In the genomic region with DNA sequence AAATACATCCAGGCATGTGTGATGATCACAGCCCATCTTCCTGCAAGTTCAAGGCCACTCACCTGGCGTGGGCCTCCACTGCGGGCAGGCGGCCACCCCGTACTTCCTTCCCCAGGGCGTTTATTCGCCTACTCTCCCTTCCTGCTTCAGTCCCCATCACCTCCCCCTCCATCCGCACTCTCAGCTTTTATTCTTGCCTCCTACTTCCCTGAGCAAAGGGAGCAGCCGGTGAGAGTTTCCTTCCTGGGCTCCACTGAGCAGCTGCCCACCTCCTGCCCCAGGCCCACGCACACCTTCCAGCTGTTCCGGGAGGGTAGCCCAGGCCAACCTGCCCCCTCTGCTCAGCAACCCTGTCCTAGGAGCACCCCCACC, we compare ENCODE assay signal across 10 cellular contexts. TPM values are rescaled to one million over a fixed set of nuclear protein-coding genes. Genes with fewer than 3 reads are reported as not detected.
"Had no signal": no experiment of that assay in that cellular context is flagged by ENCODE, and none has a peak within 500 bp of the region (broad histone marks: within the 10 kb centered on the region; RNA-seq: fewer than 3 reads in every experiment).

No MANE protein-coding gene starts in this region.

- H3K4me3 ChIP-seq: ascending aorta, esophagus squamous epithelium, left lung, pancreas, transverse colon had no signal

- H3K36me3 ChIP-seq: ascending aorta, esophagus squamous epithelium, left lung, pancreas, transverse colon had no signal

- H3K4me3 Mint-ChIP-seq: stimulated activated memory B cell treated with anti-CD40 and anti-IgM and Interleukin-4, amounts not matched to agents 10 μg/mL and 1 μg/mL and 100 μg/mL, for 72 hours had no signal

- H3K36me3 Mint-ChIP-seq: stimulated activated memory B cell treated with anti-CD40 and anti-IgM and Interleukin-4, amounts not matched to agents 10 μg/mL and 1 μg/mL and 100 μg/mL, for 72 hours had no signal

- H3K27ac Mint-ChIP-seq: stimulated activated memory B cell treated with anti-CD40 and anti-IgM and Interleukin-4, amounts not matched to agents 10 μg/mL and 1 μg/mL and 100 μg/mL, for 72 hours had no signal

- DNase-seq: esophagus squamous epithelium, foreskin fibroblast, glutamatergic neuron, left lung, mesenchymal stem cell, transverse colon had no signal

- H3K9me3 ChIP-seq: ascending aorta, esophagus squamous epithelium, left lung, pancreas, transverse colon had no signal

- ATAC-seq: left lung; pancreas; stimulated activated memory B cell treated with anti-CD40 and anti-IgM and Interleukin-4, amounts not matched to agents 10 μg/mL and 1 μg/mL and 100 μg/mL, for 72 hours had no signal

- H3K27ac ChIP-seq: ascending aorta, esophagus squamous epithelium, left lung, pancreas, transverse colon had no signal

- H3K9me3 Mint-ChIP-seq: stimulated activated memory B cell treated with anti-CD40 and anti-IgM and Interleukin-4, amounts not matched to agents 10 μg/mL and 1 μg/mL and 100 μg/mL, for 72 hours had no signal

RNA-seq across cellular contexts. Expression of a gene that starts 4.1 kb away (rescaled TPM):
- total RNA-seq: ascending aorta, bronchial epithelial cell had no signal
